ENCODE assay signal across 8 cellular contexts in the genomic region with DNA sequence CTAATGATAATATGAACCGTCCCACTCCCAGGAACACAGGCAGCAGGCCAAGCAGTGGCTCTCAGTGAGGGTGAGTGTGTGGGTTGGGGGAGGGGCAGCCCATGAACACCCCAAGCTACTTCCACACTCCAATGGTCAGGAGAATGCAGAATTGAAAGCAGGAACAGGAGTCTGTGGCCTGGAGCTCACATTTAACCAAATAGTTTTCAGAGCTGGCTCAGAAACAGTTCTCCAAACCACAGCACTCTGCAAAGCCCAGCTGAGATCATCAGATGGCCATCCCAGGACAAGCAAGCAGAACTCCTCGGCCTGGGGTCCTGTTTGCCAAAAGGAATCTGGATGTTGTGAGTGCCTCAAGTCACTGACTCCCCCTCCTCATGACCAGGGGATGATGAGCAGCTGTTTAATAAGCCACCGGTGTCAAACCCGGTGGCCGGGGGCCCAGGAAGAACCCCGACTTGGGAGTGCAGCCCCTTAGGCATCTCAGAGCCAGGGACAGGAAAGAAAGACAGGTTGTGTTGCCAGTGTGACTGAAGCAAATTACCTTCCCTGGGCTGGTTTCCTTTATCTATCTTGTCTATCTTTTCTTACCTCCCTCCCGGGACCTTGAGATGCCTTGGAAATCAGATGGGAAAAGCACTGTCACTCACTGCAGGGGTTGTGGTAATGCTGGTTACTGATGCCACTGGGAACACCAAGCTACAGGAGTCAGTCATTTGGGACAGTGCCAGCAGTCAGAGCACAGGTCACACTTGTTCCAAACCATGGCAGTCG. TPM values are rescaled to one million over a fixed set of nuclear protein-coding genes. Genes with fewer than 3 reads are reported as not detected.
DNase-seq lines count a peak whose midpoint lies in the region; ATAC-seq and TF ChIP-seq lines count a peak whose summit lies in the region.

No MANE protein-coding gene starts in this region.

- H3K36me3 ChIP-seq in psoas muscle (ENCODE audit: insufficient read depth in 1 of 2, low read depth in 1 of 2) = no peaks in the 10 kb centered on the region

- H3K4me3 ChIP-seq in psoas muscle = no peak overlapping the region

- intact Hi-C loops in psoas muscle (cut with DNase I) = no loop called here

- no peak for TF ChIP-seq CTCF in psoas muscle (IDR thresholded peaks at IDR 0.05)

- 38 to 50% (median 39%) methylated on average over 8 of the region's 8 CpGs for WGBS in psoas muscle, 3 donors

- DNase-seq in EH (ENCODE audit: low read depth) = peak; percentile 87
- DNase-seq in NCI-H2171 treated with DMSO at 0.1 percent for 48 hours (lab: John Stamatoyannopoulos, UW) = peak; percentile 87
- DNase-seq in fibroblast of gingiva (ENCODE audit: low read depth) = peak; percentile 64
- peak in 1 of 2 donors; percentile 35 for DNase-seq in psoas muscle
- DNase-seq in GF-D8 (lab: John Stamatoyannopoulos, UW) = no peak
- DNase-seq in stimulated activated CD4-positive, alpha-beta T cell treated with anti-CD3 and anti-CD28 coated beads, Interleukin-2, amount 100 ng/mL, for 48 hours = no peak
- DNase-seq in middle frontal gyrus (ENCODE audit: extremely low spot score, low spot score) = no peak

- no peak overlapping the region for H3K27ac ChIP-seq in psoas muscle

- no peaks in the 10 kb centered on the region for H3K27me3 ChIP-seq in psoas muscle (ENCODE audit: insufficient read depth in 3 of 3, low read length in 2 of 3)

- H3K9me3 ChIP-seq in psoas muscle = no peaks in the 10 kb centered on the region

- ATAC-seq in GM21825 (IDR thresholded peaks at IDR 0.05; ENCODE audit: unreplicated experiment) (peak; percentile 72), psoas muscle (peak; percentile 30 to 82 (median 70))

- peaks cover 15% of the 10 kb centered on the region for H3K4me1 ChIP-seq in psoas muscle

RNA-seq across cellular contexts. Expression of gene DEGS1, which starts 20.4 kb away (rescaled TPM):
- total RNA-seq in psoas muscle = 10 to 100 TPM; 18.5 to 26.7 (median 20.6) TPM
- polyA plus RNA-seq in psoas muscle = 10 to 100 TPM; 16.1 to 23.7 (median 18.5) TPM

Comparison
In these comparisons a context has a peak if more than half of its experiments do, and no peak if none do; other contexts are left out.
1. DNase-seq: peak in EH (single experiment), NCI-H2171 treated with DMSO at 0.1 percent for 48 hours (single experiment) and fibroblast of gingiva (single experiment); none in GF-D8 (single experiment), stimulated activated CD4-positive, alpha-beta T cell treated with anti-CD3 and anti-CD28 coated beads, Interleukin-2, amount 100 ng/mL, for 48 hours (0 of 2) and middle frontal gyrus (single experiment).